Comparison of ENCODE assay signal across 7 cellular contexts in the genomic region with DNA sequence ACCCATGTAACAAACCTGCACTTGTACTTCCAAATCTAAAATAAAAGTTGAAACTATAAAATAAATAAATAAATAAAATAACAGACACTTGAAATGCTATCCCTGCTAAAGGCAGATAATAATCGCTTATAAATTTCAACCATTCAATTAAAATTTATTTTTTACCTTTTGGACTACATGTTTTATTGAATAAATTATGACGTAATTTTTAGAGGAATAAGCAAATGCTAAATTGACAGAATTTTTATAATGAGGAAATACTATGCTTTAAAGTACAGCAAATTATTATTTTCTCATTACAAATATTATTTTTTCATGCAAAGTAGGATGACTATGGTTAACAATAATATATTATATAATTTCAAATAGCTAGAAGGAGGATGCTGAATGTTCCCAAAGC.
"Had no signal": no experiment of that assay in that cellular context is flagged by ENCODE, and none has a peak within 500 bp of the region (broad histone marks: within the 10 kb centered on the region; RNA-seq: fewer than 3 reads in every experiment).

No MANE protein-coding gene starts in this region.

- FAIRE-seq: HTR-8/SVneo had no signal

- H3K27ac ChIP-seq: GM23248, KMS-11 had no signal

- H3K4me1 ChIP-seq: HAP-1 had no signal

- DNase-seq: GM23248, GOT3, H7, KBM-7 had no signal

- H3K4me3 ChIP-seq: GM23248, HAP-1 had no signal

- H3K9me3 ChIP-seq: HAP-1 had no signal

- H3K36me3 ChIP-seq: HAP-1 had no signal
